ENCODE assay signal across 4 cellular contexts in the genomic region with DNA sequence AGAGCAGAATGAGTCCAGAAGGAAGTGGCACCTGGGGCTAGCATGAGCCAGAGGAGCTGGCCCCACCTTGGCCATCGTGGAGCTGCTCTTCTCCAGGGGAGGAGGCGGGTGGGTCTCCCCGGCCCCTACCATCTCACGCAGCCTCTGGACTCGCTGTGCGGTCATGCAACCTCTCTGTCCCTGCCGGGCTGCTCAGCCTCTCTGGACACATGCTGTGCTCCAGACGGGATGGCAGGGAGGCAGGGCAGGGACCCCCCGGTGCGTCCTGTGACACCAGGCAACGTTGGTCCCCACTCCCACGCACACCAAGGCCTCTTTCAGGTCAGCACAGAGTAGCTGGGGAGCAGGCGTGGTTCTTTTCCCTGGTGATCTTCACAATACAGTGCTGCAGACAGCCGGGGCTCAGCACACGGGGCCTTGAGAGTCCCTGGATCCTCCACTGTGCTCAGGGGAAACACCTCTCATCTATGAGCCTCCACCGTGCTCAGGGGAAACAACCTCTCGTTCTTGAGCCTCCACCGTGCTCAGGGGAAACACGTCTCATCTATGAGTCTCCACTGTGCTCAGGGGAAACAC. TPM values are rescaled to one million over a fixed set of nuclear protein-coding genes. Genes with fewer than 3 reads are reported as not detected.
"Had no signal": no experiment of that assay in that cellular context is flagged by ENCODE, and none has a peak within 500 bp of the region (broad histone marks: within the 10 kb centered on the region; RNA-seq: fewer than 3 reads in every experiment).

No MANE protein-coding gene starts in this region.

RNA-seq across cellular contexts. Expression of a gene that starts 30.9 kb away (rescaled TPM):
- total RNA-seq: activated naive CD8-positive, alpha-beta T cell treated with anti-CD3 and anti-CD28 coated beads for 36 hours; foreskin keratinocyte; osteoblast; renal cortical epithelial cell had no signal
